ENCODE assay signal across 22 cellular contexts in the genomic region with DNA sequence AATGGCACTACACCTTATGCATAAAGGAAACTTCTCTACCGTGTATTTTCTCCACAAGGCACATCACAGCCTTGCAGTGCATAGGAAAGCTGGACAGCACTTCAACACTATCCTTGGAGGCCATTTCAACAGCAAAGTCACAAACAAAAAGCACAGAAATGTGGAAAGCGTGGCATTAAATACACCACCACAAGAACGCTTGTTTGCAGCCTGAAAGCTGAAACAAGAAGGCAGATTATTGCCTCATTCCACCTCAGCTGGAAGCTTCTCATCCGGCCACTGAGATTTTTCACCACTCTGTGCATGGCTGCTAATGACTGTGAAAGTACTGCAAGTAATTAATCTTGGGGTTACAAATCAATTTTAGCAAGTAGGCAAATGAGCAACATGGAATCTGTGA.
"Had no signal": no experiment of that assay in that cellular context is flagged by ENCODE, and none has a peak within 500 bp of the region (broad histone marks: within the 10 kb centered on the region; RNA-seq: fewer than 3 reads in every experiment).

No MANE protein-coding gene starts in this region.

- H3K36me3 Mint-ChIP-seq: natural killer cell; stimulated activated effector memory CD8-positive, alpha-beta T cell treated with anti-CD3 and anti-CD28 coated beads, Interleukin-12 subunit alpha, Interleukin-12 subunit beta, amount 100 ng/mL, for 72 hours; type B pancreatic cell had no signal

- H3K27ac Mint-ChIP-seq: natural killer cell; stimulated activated effector memory CD8-positive, alpha-beta T cell treated with anti-CD3 and anti-CD28 coated beads, Interleukin-12 subunit alpha, Interleukin-12 subunit beta, amount 100 ng/mL, for 72 hours; type B pancreatic cell had no signal

- H3K4me1 ChIP-seq: heart left ventricle, right atrium auricular region, suprapubic skin, thyroid gland had no signal

- H3K9me3 Mint-ChIP-seq: natural killer cell; neural crest cell; stimulated activated effector memory CD8-positive, alpha-beta T cell treated with anti-CD3 and anti-CD28 coated beads, Interleukin-12 subunit alpha, Interleukin-12 subunit beta, amount 100 ng/mL, for 72 hours; type B pancreatic cell had no signal

- H3K36me3 ChIP-seq: heart left ventricle, ovary, right atrium auricular region, suprapubic skin, thyroid gland had no signal

- H3K27me3 ChIP-seq: heart left ventricle, ovary, right atrium auricular region, suprapubic skin, thyroid gland had no signal

- H3K4me3 Mint-ChIP-seq: natural killer cell; neural crest cell; stimulated activated effector memory CD8-positive, alpha-beta T cell treated with anti-CD3 and anti-CD28 coated beads, Interleukin-12 subunit alpha, Interleukin-12 subunit beta, amount 100 ng/mL, for 72 hours; type B pancreatic cell had no signal

- H3K4me3 ChIP-seq: coronary artery, heart left ventricle, ovary, right atrium auricular region, suprapubic skin, thyroid gland had no signal

- H3K27ac ChIP-seq: coronary artery, heart left ventricle, ovary, right atrium auricular region, suprapubic skin, thyroid gland had no signal

- H3K9me3 ChIP-seq: heart left ventricle, ovary, right atrium auricular region, suprapubic skin, thyroid gland had no signal

- H3K4me1 Mint-ChIP-seq: natural killer cell; neural crest cell; stimulated activated effector memory CD8-positive, alpha-beta T cell treated with anti-CD3 and anti-CD28 coated beads, Interleukin-12 subunit alpha, Interleukin-12 subunit beta, amount 100 ng/mL, for 72 hours had no signal

- ATAC-seq: esophagus mucosa; heart left ventricle; left lobe of liver; natural killer cell; stimulated activated effector memory CD8-positive, alpha-beta T cell treated with anti-CD3 and anti-CD28 coated beads, Interleukin-12 subunit alpha, Interleukin-12 subunit beta, amount 100 ng/mL, for 72 hours; stimulated activated naive CD8-positive, alpha-beta T cell treated with anti-CD3 and anti-CD28 coated beads, Interleukin-15, Interleukin-2, amounts not matched to agents 100 U/mL and 50 U/mL, for 24 hours had no signal

- DNase-seq: effector CD8-positive, alpha-beta T cell; heart left ventricle; hippocampal formation; islet precursor cell; mammary epithelial cell; natural killer cell; nucleus accumbens; ovary; small intestine; stimulated activated CD4-positive, alpha-beta T cell treated with anti-CD3 and anti-CD28 coated beads, Interleukin-12 subunit alpha, Interleukin-12 subunit beta, amount 100 ng/mL, for 4 hours; stimulated activated CD4-positive, alpha-beta T cell treated with anti-CD3 and anti-CD28 coated beads, Interleukin-2, amount 100 ng/mL, for 48 hours; stimulated activated CD8-positive, alpha-beta memory T cell treated with anti-CD3 and anti-CD28 coated beads, Interleukin-4, amount 100 ng/mL, for 48 hours; stimulated activated naive CD8-positive, alpha-beta T cell treated with anti-CD3 and anti-CD28 coated beads, Interleukin-15, Interleukin-2, amounts not matched to agents 100 U/mL and 50 U/mL, for 24 hours; thyroid gland had no signal
